24 cellular contexts compared by ENCODE assay signal in genomic region chr7:50592940-50593339, GRCh38. TPM values are rescaled to one million over a fixed set of nuclear protein-coding genes. Genes with fewer than 3 reads are reported as not detected.
DNase-seq lines count a peak whose midpoint lies in the region; ATAC-seq, FAIRE-seq and TF ChIP-seq lines count a peak whose summit lies in the region.
"Had no signal": no experiment of that assay in that cellular context is flagged by ENCODE, and none has a peak within 500 bp of the region (broad histone marks: within the 10 kb centered on the region; RNA-seq: fewer than 3 reads in every experiment).

No MANE protein-coding gene starts in this region.

- H3K9me3 ChIP-seq in HepG2 (ENCODE audit: low read length) (no peaks in the 10 kb centered on the region), right lobe of liver (no peaks in the 10 kb centered on the region)
- no peaks in the 10 kb centered on the region for H3K9me3 ChIP-seq in CD8-positive, alpha-beta memory T cell (ENCODE audit: low read length)
- H3K9me3 ChIP-seq: A549 had no signal

- 94% methylated on average over 12 of the region's 13 CpGs for WGBS in HepG2 (ENCODE audit: low lambda C conversion rate)
- WGBS in right lobe of liver (ENCODE audit: insufficient coverage, low coverage, low lambda C conversion rate, missing lambda C conversion rate), result 96% methylated on average over 9 of the region's 13 CpGs

- DNase-seq in HepG2 (ENCODE audit: low spot score) (no peak), right lobe of liver (no peak), neural crest cell (ENCODE audit: low read depth, low spot score) (no peak), progenitor cell of endocrine pancreas (ENCODE audit: low spot score, unreplicated experiment) (no peak), NCI-H1436 (lab: John Stamatoyannopoulos, UW) (no peak), NCI-H524 treated with DMSO at 0.1 percent for 48 hours (lab: John Stamatoyannopoulos, UW) (no peak)
- DNase-seq in CD8-positive, alpha-beta memory T cell, result no peak
- DNase-seq: AML-193; CD4-positive, alpha-beta T cell; DMS153; DND-41; EL; GOT3; H7; HFFc6 had no signal

- in situ Hi-C loops in HepG2 (cut with HindIII; ENCODE audit: extremely low pct_ligation_motif_present, low pct_unique_long_range_greater_than_20kb), result no loop called here

- H3K27me3 Mint-ChIP-seq in neural crest cell (ENCODE audit: low read depth) (no peaks in the 10 kb centered on the region), progenitor cell of endocrine pancreas (no peaks in the 10 kb centered on the region)
- H3K27me3 Mint-ChIP-seq in CD8-positive, alpha-beta memory T cell, result peaks cover 8 to 39% of the 10 kb centered on the region in 2 donors

- CTCF ChIA-PET in HepG2 (lab: Yijun Ruan, JAX; ENCODE audit: low intra/inter-chr PET ratio, low total read pairs), result no interaction called here
- CTCF ChIA-PET in CD8-positive, alpha-beta memory T cell (lab: Charles Lee), result interaction anchor here (0.8 kb wide), 1 partner anchor 41 kb away, joined by 3 read pairs; no protein-coding TSS in a partner anchor

- no peak for TF ChIP-seq CTCF in HepG2 (CRISPR knock-in tag; IDR thresholded peaks at IDR 0.05)
- no peak for TF ChIP-seq CTCF in right lobe of liver (IDR thresholded peaks at IDR 0.05)
- no peak for TF ChIP-seq CTCF in neural crest cell (conservative IDR thresholded peaks at IDR 0.05)
- no peak for TF ChIP-seq CTCF in progenitor cell of endocrine pancreas (IDR thresholded peaks at IDR 0.05; ENCODE audit: unreplicated experiment)

- TF ChIP-seq RAD21 in HepG2 (CRISPR knock-in tag; IDR thresholded peaks at IDR 0.05), result no peak

- no peak for TF ChIP-seq EP300 in HepG2 (IDR thresholded peaks at IDR 0.05; ENCODE audit: low read depth in 2 of 2, low read length in 2 of 2)
- TF ChIP-seq EP300 in HepG2 (CRISPR knock-in tag; IDR thresholded peaks at IDR 0.05; ENCODE audit: borderline replicate concordance), result no peak

- no peak for ATAC-seq in HepG2
- no peak for ATAC-seq in right lobe of liver
- no peak for ATAC-seq in GM21528 (IDR thresholded peaks at IDR 0.05; ENCODE audit: low FRiP score, unreplicated experiment)
- ATAC-seq: A549, GM12878, HCT116 had no signal

- no peak overlapping the region for H3K27ac ChIP-seq in HepG2 (ENCODE audit: extremely low read length, insufficient read depth, low read length)
- H3K27ac ChIP-seq in right lobe of liver, result no peak overlapping the region
- H3K27ac ChIP-seq in CD8-positive, alpha-beta memory T cell (ENCODE audit: low read depth, low read length), result no peak overlapping the region
- H3K27ac ChIP-seq: 22Rv1, A549, C4-2B had no signal

- H3K9ac ChIP-seq in HepG2 (ENCODE audit: insufficient read depth, low read depth, low read length), result no peak overlapping the region

- H3K36me3 ChIP-seq in HepG2 (replicated peaks in 1 of 2; ENCODE audit: control insufficient read depth in 1 of 2, insufficient read depth in 2 of 2, low read length in 2 of 2) (no peaks in the 10 kb centered on the region), right lobe of liver (peaks cover 0 to 39% (median 17%) of the 10 kb centered on the region in 4 donors)
- no peaks in the 10 kb centered on the region for H3K36me3 ChIP-seq in CD8-positive, alpha-beta memory T cell (ENCODE audit: insufficient read depth, low read length)

- TF ChIP-seq POLR2A in HepG2 (IDR thresholded peaks at IDR 0.05; ENCODE audit: insufficient read depth in 1 of 2, low read depth in 2 of 2, low read length in 2 of 2), result no peak
- no peak for TF ChIP-seq POLR2A in right lobe of liver (IDR thresholded peaks at IDR 0.05)

- H3K4me3 Mint-ChIP-seq in neural crest cell (no peak overlapping the region), progenitor cell of endocrine pancreas (ENCODE audit: low read depth) (no peak overlapping the region)
- H3K4me3 Mint-ChIP-seq in CD8-positive, alpha-beta memory T cell, result no peak overlapping the region
- H3K4me3 Mint-ChIP-seq: CD4-positive, alpha-beta T cell; HFFc6 had no signal

- no peak overlapping the region for H3K4me2 ChIP-seq in HepG2 (ENCODE audit: low read depth, low read length)
- H3K4me2 ChIP-seq: A549 had no signal

- H3K4me1 ChIP-seq in HepG2 (ENCODE audit: insufficient read depth, low read length) (peaks cover 60% of the 10 kb centered on the region), right lobe of liver (no peaks in the 10 kb centered on the region)
- no peaks in the 10 kb centered on the region for H3K4me1 ChIP-seq in CD8-positive, alpha-beta memory T cell (ENCODE audit: insufficient read depth, low read length)
- H3K4me1 ChIP-seq: A549 had no signal

- intact Hi-C loops in HepG2 (cut with micrococcal nuclease; ENCODE audit: unreplicated experiment), result no loop called here
- intact Hi-C loops in right lobe of liver (cut with DNase I), result no loop called here

- no peaks in the 10 kb centered on the region for H4K20me1 ChIP-seq in HepG2 (ENCODE audit: insufficient read depth, low read length)

- no peak overlapping the region for H2AFZ ChIP-seq in HepG2 (ENCODE audit: low read length)

- H3K4me3 ChIP-seq in HepG2 (replicated peaks in 1 of 3; ENCODE audit: insufficient read depth in 1 of 3, low read depth in 2 of 3, low read length in 3 of 3), result no peak overlapping the region
- H3K4me3 ChIP-seq in right lobe of liver, result no peak overlapping the region
- no peak overlapping the region for H3K4me3 ChIP-seq in CD8-positive, alpha-beta memory T cell (ENCODE audit: low read length)
- H3K4me3 ChIP-seq: A549, GM12878 had no signal

- H3K27me3 ChIP-seq in HepG2 (ENCODE audit: control insufficient read depth in 1 of 2, insufficient read depth in 2 of 2, low read length in 2 of 2), result no peaks in the 10 kb centered on the region
- no peaks in the 10 kb centered on the region for H3K27me3 ChIP-seq in right lobe of liver
- H3K27me3 ChIP-seq in CD8-positive, alpha-beta memory T cell (ENCODE audit: insufficient read depth, low read length, poor library complexity, severe bottlenecking), result no peaks in the 10 kb centered on the region

- no peak for FAIRE-seq in HepG2 (lab: Jason Lieb, UNC)
- FAIRE-seq: A549, GM12878, HTR-8/SVneo had no signal

- H3K4me1 Mint-ChIP-seq in neural crest cell, result peaks cover 8% of the 10 kb centered on the region
- peaks cover 17% of the 10 kb centered on the region for H3K4me1 Mint-ChIP-seq in progenitor cell of endocrine pancreas (ENCODE audit: low read depth)
- H3K4me1 Mint-ChIP-seq in CD8-positive, alpha-beta memory T cell, result peaks cover 8 to 21% (median 18%) of the 10 kb centered on the region in 3 donors

- H3K79me2 ChIP-seq in HepG2 (ENCODE audit: insufficient read depth, low read length), result no peaks in the 10 kb centered on the region

- H3K36me3 Mint-ChIP-seq in neural crest cell (ENCODE audit: low read depth), result peaks cover 43% of the 10 kb centered on the region
- peaks cover 37% of the 10 kb centered on the region for H3K36me3 Mint-ChIP-seq in progenitor cell of endocrine pancreas (ENCODE audit: insufficient read depth)
- H3K36me3 Mint-ChIP-seq in CD8-positive, alpha-beta memory T cell, result peaks cover 0 to 2% (median 0%) of the 10 kb centered on the region in 3 donors

- POLR2A ChIA-PET in HepG2 (lab: Yijun Ruan, JAX), result no interaction called here
- POLR2A ChIA-PET in CD8-positive, alpha-beta memory T cell (lab: Charles Lee), result no interaction called here

- BruUV-seq in HepG2 (replicated peaks; lab: Mats Ljungman, UMichigan), result no TSS peak

- H3K9me3 Mint-ChIP-seq in neural crest cell (no peaks in the 10 kb centered on the region), progenitor cell of endocrine pancreas (ENCODE audit: low read depth) (peaks cover 9% of the 10 kb centered on the region)
- H3K9me3 Mint-ChIP-seq in CD8-positive, alpha-beta memory T cell, result no peaks in the 10 kb centered on the region
- H3K9me3 Mint-ChIP-seq: CD4-positive, alpha-beta T cell; HFFc6 had no signal

- H3K27ac Mint-ChIP-seq in neural crest cell (ENCODE audit: unreplicated experiment) (peak overlapping the region; percentile 8), progenitor cell of endocrine pancreas (peak overlapping the region; percentile 27)
- H3K27ac Mint-ChIP-seq in CD8-positive, alpha-beta memory T cell, result no peak overlapping the region
- H3K27ac Mint-ChIP-seq: CD4-positive, alpha-beta T cell; HFFc6 had no signal

TF ChIP-seq in HepG2, 621 proteins besides CTCF, POLR2A, EP300 and RAD21 (continues in another document):
- TF ChIP-seq ZBTB38 (CRISPR knock-in tag; IDR thresholded peaks at IDR 0.05) (0 out of 2 replicates have a peak, but pooled peaks have one; percentile 35), ZNF614 (CRISPR knock-in tag; IDR thresholded peaks at IDR 0.05; ENCODE audit: borderline replicate concordance) (no peak), ZNF570 (CRISPR knock-in tag; IDR thresholded peaks at IDR 0.05; ENCODE audit: borderline replicate concordance) (no peak), ZNF891 (CRISPR knock-in tag; IDR thresholded peaks at IDR 0.05) (0 out of 2 replicates have a peak, but pooled peaks have one; percentile 48)

RNA-seq across cellular contexts. Expression of gene DDC, which starts 27.7 kb away (rescaled TPM):
- total RNA-seq in HepG2 (2016; rRNA removed; fragmentation: Illumina TruSeq; extraction: Trizol) (93.3 and 126 TPM in 2 replicates), right lobe of liver (10 to 100 TPM; 37.9 to 75.7 (median 45.2) TPM), neural crest cell (0.57 and 1.0 TPM in 2 replicates), progenitor cell of endocrine pancreas (37.3 and 44.6 TPM in 2 replicates)
- 23.4 and 29.3 TPM in 2 replicates for total RNA-seq in HepG2 (2016; cell fraction: cytosol; rRNA removed; fragmentation: Illumina TruSeq; extraction: Trizol; ENCODE audit: low read depth)
- total RNA-seq in HepG2 (2016; cell fraction: insoluble cytoplasmic fraction; rRNA removed; fragmentation: Illumina TruSeq; extraction: Trizol), result 98.6 and 126 TPM in 2 replicates
- 43.9 and 45.3 TPM in 2 replicates for total RNA-seq in HepG2 (2016; cell fraction: membrane; rRNA removed; fragmentation: Illumina TruSeq; extraction: Trizol)
- 63.9 and 66.7 TPM in 2 replicates for total RNA-seq in HepG2 (2016; cell fraction: nucleus; rRNA removed; fragmentation: Illumina TruSeq; extraction: Trizol)
- polyA plus RNA-seq in HepG2 (2011; rRNA removed), result 10.1 and 11.7 TPM in 2 replicates
- polyA plus RNA-seq in HepG2 (2011; cell fraction: cytosol; rRNA removed), result 10.8 and 11.7 TPM in 2 replicates
- polyA plus RNA-seq in HepG2 (2011; cell fraction: nucleus; rRNA removed), result 7.3 and 9.2 TPM in 2 replicates
- polyA plus RNA-seq in HepG2 (2012), result 25.0 and 51.6 TPM in 2 replicates
- polyA plus RNA-seq in HepG2 (2016; cell fraction: cytosol; fragmentation: Illumina TruSeq; extraction: Trizol; ENCODE audit: low read depth), result 17.2 and 21.3 TPM in 2 replicates
- polyA plus RNA-seq in HepG2 (2016; cell fraction: insoluble cytoplasmic fraction; fragmentation: Illumina TruSeq; extraction: Trizol; ENCODE audit: low read depth), result 93.5 and 100 TPM in 2 replicates
- polyA plus RNA-seq in HepG2 (2016; cell fraction: membrane; fragmentation: Illumina TruSeq; extraction: Trizol; ENCODE audit: low read depth), result 22.3 and 29.4 TPM in 2 replicates
- polyA plus RNA-seq in HepG2 (2016; cell fraction: nucleus; fragmentation: Illumina TruSeq; extraction: Trizol; ENCODE audit: insufficient read depth, low read depth), result 62.4 and 68.1 TPM in 2 replicates
- 14.2 TPM in 1 of 2 replicates, not detected in the other for polyA minus RNA-seq in HepG2 (2011; rRNA and poly(A)+ RNA removed; ENCODE audit: low replicate concordance)
- 6.2 and 7.7 TPM in 2 replicates for polyA minus RNA-seq in HepG2 (2011; cell fraction: cytosol; rRNA and poly(A)+ RNA removed)
- 10.3 and 12.4 TPM in 2 replicates for polyA minus RNA-seq in HepG2 (2011; cell fraction: nucleus; rRNA and poly(A)+ RNA removed)
- not detected for total RNA-seq in CD8-positive, alpha-beta memory T cell
- not detected for polyA plus RNA-seq in CD8-positive, alpha-beta memory T cell
- total RNA-seq: CD4-positive, alpha-beta T cell; G401; GM12878; HFFc6 had no signal
- polyA plus RNA-seq: BJ, GM12878 had no signal

Comparison
In these comparisons a context has a peak if more than half of its experiments do, and no peak if none do; other contexts are left out.
1. H3K27ac Mint-ChIP-seq: peak in neural crest cell (single experiment) and progenitor cell of endocrine pancreas (single experiment); none in CD8-positive, alpha-beta memory T cell (0 of 8).
2. RNA of gene DDC, which starts 27.7 kb away (total RNA-seq): 23.4 to 126 TPM in HepG2, 37.9 to 75.7 TPM in right lobe of liver and 37.3 to 44.6 TPM in progenitor cell of endocrine pancreas; 0.57 to 1.0 TPM in neural crest cell and not detected in CD8-positive, alpha-beta memory T cell; every median in the first group is over 10 times any median in the second.